20 cellular contexts compared by ENCODE assay signal in the genomic region with DNA sequence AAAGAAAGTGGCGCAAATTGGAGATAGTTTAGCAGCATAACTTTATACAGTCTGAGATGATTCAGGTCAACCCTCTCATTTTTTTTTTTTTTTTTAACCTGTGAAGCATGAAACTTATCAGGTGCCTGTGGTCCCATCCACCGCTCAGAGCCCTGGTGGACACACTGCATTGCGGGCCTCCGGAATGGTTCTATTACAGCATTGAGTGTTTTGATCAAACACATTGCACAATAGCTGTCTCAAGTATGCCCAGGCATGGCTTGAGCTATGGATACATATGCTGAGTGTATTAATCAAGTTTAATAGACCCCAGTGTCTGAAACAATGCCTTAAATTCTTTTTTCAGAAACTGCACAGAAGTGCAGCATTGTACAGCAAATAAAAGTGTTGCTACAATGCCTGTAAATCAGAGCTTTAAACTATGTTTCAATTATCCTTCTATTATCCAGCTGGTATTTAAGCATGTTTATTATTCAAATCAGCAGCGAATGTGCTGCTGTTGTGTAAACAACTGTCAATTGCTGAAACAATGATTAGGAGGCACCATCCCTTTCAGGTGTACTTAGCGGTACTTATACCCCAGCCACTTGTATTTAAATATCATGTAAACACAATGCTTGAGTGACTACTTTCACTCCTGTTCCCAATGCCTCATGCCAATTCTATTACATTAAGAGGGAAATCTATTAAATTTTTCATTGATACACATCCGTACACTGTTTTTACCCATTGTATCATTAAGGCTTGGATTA.
DNase-seq lines count a peak whose midpoint lies in the region; ATAC-seq and TF ChIP-seq lines count a peak whose summit lies in the region.
"Had no signal": no experiment of that assay in that cellular context is flagged by ENCODE, and none has a peak within 500 bp of the region (broad histone marks: within the 10 kb centered on the region; RNA-seq: fewer than 3 reads in every experiment).

No MANE protein-coding gene starts in this region.

- TF ChIP-seq CTCF in GM20000 (IDR thresholded peaks at IDR 0.05; ENCODE audit: extremely low read depth, missing control alignments), result no peak

- peak; percentile 82 for DNase-seq in DMS53 (lab: John Stamatoyannopoulos, UW)
- DNase-seq in NCI-H128 (lab: John Stamatoyannopoulos, UW; ENCODE audit: unreplicated experiment), result peak; percentile 81
- peak; percentile 81 for DNase-seq in NCI-H510A treated with DMSO at 0.1 percent for 48 hours (lab: John Stamatoyannopoulos, UW)
- DNase-seq in iPS DF 4.7 (ENCODE audit: extremely low read depth, low spot score), result peak; percentile 7
- no peak for DNase-seq in GM20000 (ENCODE audit: low spot score)
- no peak for DNase-seq in cerebellar cortex (ENCODE audit: low spot score)
- DNase-seq in activated CD4-positive, CD25-positive, alpha-beta regulatory T cell treated with anti-CD3 and anti-CD28 coated beads, Interleukin-2, amount 50 U/mL, for 72 hours, result no peak
- DNase-seq: C1 segment of cervical spinal cord; cerebellar nuclear complex; GM23248; NCI-H446 treated with DMSO at 0.1 percent for 48 hours; ovary; right lobe of liver; stimulated activated CD4-positive, alpha-beta T cell treated with anti-CD3 and anti-CD28 coated beads, Interleukin-15, amount 100 ng/mL, for 24 hours; T-helper 9 cell; uterus had no signal

- no peak for ATAC-seq in GM18907 (IDR thresholded peaks at IDR 0.05; ENCODE audit: unreplicated experiment)
- ATAC-seq: activated CD4-positive, CD25-positive, alpha-beta regulatory T cell treated with anti-CD3 and anti-CD28 coated beads, Interleukin-2, amount 50 U/mL, for 24 hours; activated naive CD4-positive, alpha-beta T cell treated with anti-CD3 and anti-CD28 coated beads, Interleukin-2, amount 50 U/mL, for 72 hours; natural killer cell treated with Interleukin-12 subunit alpha and Interleukin-12 subunit beta and Interleukin-15 and Interleukin-18, amount 100 ng/mL, for 72 hours had no signal

Comparison
In these comparisons a context has a peak if more than half of its experiments do, and no peak if none do; other contexts are left out.
1. DNase-seq: peak in DMS53 (single experiment), NCI-H128 (single experiment), NCI-H510A treated with DMSO at 0.1 percent for 48 hours (single experiment) and iPS DF 4.7 (single experiment); none in GM20000 (single experiment), cerebellar cortex (single experiment) and activated CD4-positive, CD25-positive, alpha-beta regulatory T cell treated with anti-CD3 and anti-CD28 coated beads, Interleukin-2, amount 50 U/mL, for 72 hours (single experiment).